In the genomic region with DNA sequence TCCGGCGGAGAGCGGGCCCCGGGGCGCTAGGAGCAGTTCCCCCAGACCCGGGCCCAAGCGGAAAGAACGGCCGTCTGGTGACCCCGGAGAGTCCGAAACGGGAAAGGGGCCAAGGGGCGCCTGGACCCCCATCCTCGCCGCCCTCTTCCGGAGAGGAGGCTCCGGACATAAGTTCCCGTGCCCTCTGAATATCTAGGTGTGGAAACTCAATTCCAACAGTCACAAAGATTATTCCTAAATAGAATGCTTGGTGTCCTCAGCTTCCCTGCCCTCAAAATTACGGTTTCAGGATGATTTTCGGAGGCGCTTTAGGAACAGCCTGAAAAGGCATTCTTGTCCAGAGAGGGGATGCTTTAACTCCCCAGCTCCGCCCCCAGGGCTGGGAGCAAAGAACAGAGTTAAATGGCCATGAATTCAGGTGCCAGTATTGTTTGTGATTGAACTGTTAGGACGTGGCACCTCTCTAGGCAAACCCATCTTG, we compare ENCODE assay signal across 7 cellular contexts. TPM values are rescaled to one million over a fixed set of nuclear protein-coding genes. Genes with fewer than 3 reads are reported as not detected.
DNase-seq lines count a peak whose midpoint lies in the region; ATAC-seq and TF ChIP-seq lines count a peak whose summit lies in the region.

No MANE protein-coding gene starts in this region.

- H3K27ac ChIP-seq in HEK293 (ENCODE audit: extremely low read depth, low read depth, low read length) (peak overlapping the region; percentile 95), stomach (peak overlapping the region; percentile 89 to 98 (median 95))

- H3K4me3 ChIP-seq in HEK293 (ENCODE audit: low read depth, low read length) (peak overlapping the region; percentile 77), iPS-15b (ENCODE audit: low read depth, low read length) (peak overlapping the region; percentile 72), stomach (peak overlapping the region; percentile 73 to 87 (median 81))

- CTCF ChIA-PET in HEK293 (lab: Yijun Ruan, JAX) = interaction anchor here (1.5 kb wide), 1 partner anchor 11 kb away, joined by 7 read pairs; no protein-coding TSS in a partner anchor

- H3K36me3 Mint-ChIP-seq in activated T-helper 1 cell treated with anti-CD3 and anti-CD28 coated beads, Interleukin-12 subunit alpha, Interleukin-12 subunit beta, Interleukin-2, Interleukin-4 antibody, amounts not matched to agents 30 ng/mL and 10 ng/mL and 1 ng/mL, durations not matched to agents 14 hours and 24 hours and 36 hours (ENCODE audit: low read depth) = no peaks in the 10 kb centered on the region

- H3K36me3 ChIP-seq in HEK293 (ENCODE audit: control insufficient read depth in 2 of 2, insufficient read depth in 1 of 2, low read length in 2 of 2) = no peaks in the 10 kb centered on the region; a peak in 1 of 3 replicates
- H3K36me3 ChIP-seq in iPS-15b (ENCODE audit: control insufficient read depth, insufficient read depth, low read length) = no peaks in the 10 kb centered on the region
- H3K36me3 ChIP-seq in stomach = no peaks in the 10 kb centered on the region

- POLR2A ChIA-PET in HEK293 (lab: Yijun Ruan, JAX) = interaction anchor here (0.6 to 2.3 kb wide), 5 partner anchors 9 to 289 kb away, joined by 3 to 9 read pairs (median 4); partner anchors contain the start of gene SCAMP1

- intact Hi-C loops in activated T-helper 1 cell treated with anti-CD3 and anti-CD28 coated beads, Interleukin-12 subunit alpha, Interleukin-12 subunit beta, Interleukin-2, Interleukin-4 antibody, amounts not matched to agents 30 ng/mL and 10 ng/mL and 1 ng/mL, durations not matched to agents 14 hours and 24 hours and 36 hours (cut with micrococcal nuclease) = loop anchor here (5.0 kb wide), 1 partner anchor 238 kb away; no protein-coding TSS in a partner anchor
- intact Hi-C loops in stomach (cut with DNase I; ENCODE audit: low total_unique reads) = no loop called here

- peak overlapping the region; percentile 37 for H3K4me3 Mint-ChIP-seq in activated T-helper 1 cell treated with anti-CD3 and anti-CD28 coated beads, Interleukin-12 subunit alpha, Interleukin-12 subunit beta, Interleukin-2, Interleukin-4 antibody, amounts not matched to agents 30 ng/mL and 10 ng/mL and 1 ng/mL, durations not matched to agents 14 hours and 24 hours and 36 hours

- H3K4me1 ChIP-seq in HEK293 (ENCODE audit: control insufficient read depth, insufficient read depth, low read length) (peaks cover 19% of the 10 kb centered on the region), iPS-15b (ENCODE audit: control insufficient read depth, insufficient read depth, low read length) (peaks cover 16% of the 10 kb centered on the region), stomach (peaks cover 11 to 49% (median 31%) of the 10 kb centered on the region in 4 donors)

- no peaks in the 10 kb centered on the region for H3K9me3 Mint-ChIP-seq in activated T-helper 1 cell treated with anti-CD3 and anti-CD28 coated beads, Interleukin-12 subunit alpha, Interleukin-12 subunit beta, Interleukin-2, Interleukin-4 antibody, amounts not matched to agents 30 ng/mL and 10 ng/mL and 1 ng/mL, durations not matched to agents 14 hours and 24 hours and 36 hours

- H3K27me3 ChIP-seq in iPS-15b (ENCODE audit: control insufficient read depth, insufficient read depth, low read length) = no peaks in the 10 kb centered on the region
- peaks cover 0 to 12% (median 0%) of the 10 kb centered on the region in 3 donors for H3K27me3 ChIP-seq in stomach

- no peak for TF ChIP-seq EP300 in stomach (IDR thresholded peaks at IDR 0.05)

- no peak for ATAC-seq in GM19023 (IDR thresholded peaks at IDR 0.05; ENCODE audit: unreplicated experiment)
- ATAC-seq in HG03280 (IDR thresholded peaks at IDR 0.05; ENCODE audit: unreplicated experiment) = no peak

- peaks cover 47% of the 10 kb centered on the region for H3K27me3 Mint-ChIP-seq in activated T-helper 1 cell treated with anti-CD3 and anti-CD28 coated beads, Interleukin-12 subunit alpha, Interleukin-12 subunit beta, Interleukin-2, Interleukin-4 antibody, amounts not matched to agents 30 ng/mL and 10 ng/mL and 1 ng/mL, durations not matched to agents 14 hours and 24 hours and 36 hours (ENCODE audit: insufficient read depth)

- TF ChIP-seq POLR2A in stomach (IDR thresholded peaks at IDR 0.05) = no peak

- H3K4me1 Mint-ChIP-seq in activated T-helper 1 cell treated with anti-CD3 and anti-CD28 coated beads, Interleukin-12 subunit alpha, Interleukin-12 subunit beta, Interleukin-2, Interleukin-4 antibody, amounts not matched to agents 30 ng/mL and 10 ng/mL and 1 ng/mL, durations not matched to agents 14 hours and 24 hours and 36 hours (ENCODE audit: low read depth) = peaks cover 16% of the 10 kb centered on the region

- H3K9me3 ChIP-seq in HEK293 (ENCODE audit: control insufficient read depth, insufficient read depth, low read depth, low read length) (no peaks in the 10 kb centered on the region), iPS-15b (ENCODE audit: control insufficient read depth, insufficient read depth, low read length) (no peaks in the 10 kb centered on the region), stomach (no peaks in the 10 kb centered on the region)

- peak overlapping the region; percentile 60 for H3K9ac ChIP-seq in iPS-15b (ENCODE audit: low read depth, low read length)

- no peak overlapping the region for H3K27ac Mint-ChIP-seq in activated T-helper 1 cell treated with anti-CD3 and anti-CD28 coated beads, Interleukin-12 subunit alpha, Interleukin-12 subunit beta, Interleukin-2, Interleukin-4 antibody, amounts not matched to agents 30 ng/mL and 10 ng/mL and 1 ng/mL, durations not matched to agents 14 hours and 24 hours and 36 hours

- DNase-seq in activated T-helper 1 cell treated with anti-CD3 and anti-CD28 coated beads, Interleukin-12 subunit alpha, Interleukin-12 subunit beta, Interleukin-2, Interleukin-4 antibody, amounts not matched to agents 30 ng/mL and 10 ng/mL and 1 ng/mL, durations not matched to agents 14 hours and 24 hours and 36 hours (ENCODE audit: low spot score) = no peak
- no peak for DNase-seq in stomach
- no peak for DNase-seq in foreskin melanocyte

- WGBS in stomach, 5 donors = 8 to 18% (median 11%) methylated on average over 10 to 23 of the region's 23 CpGs

- TF ChIP-seq CTCF in HEK293 (tag by site-specific recombination; IDR thresholded peaks at IDR 0.05) (peak; percentile 42; the same call in 1 of the 2 replicates), stomach (IDR thresholded peaks at IDR 0.05) (no peak)

TF ChIP-seq in HEK293, 187 proteins besides CTCF, POLR2A, EP300 and RAD21 (continues in another document):
- peak; percentile 55; the same call in 1 of the 2 replicates for TF ChIP-seq ZNF600 (tag by site-specific recombination; IDR thresholded peaks at IDR 0.05)
- TF ChIP-seq ZBTB17 (tag by site-specific recombination; IDR thresholded peaks at IDR 0.05) = 0 out of 2 replicates have a peak, but pooled peaks have one; percentile 14
- TF ChIP-seq ZNF335 (tag by site-specific recombination; conservative IDR thresholded peaks at IDR 0.05) = peak; percentile 91
- no peak for TF ChIP-seq ZNF830 (tag by site-specific recombination; IDR thresholded peaks at IDR 0.05; ENCODE audit: low read depth)
- TF ChIP-seq ZNF692 (tag by site-specific recombination; IDR thresholded peaks at IDR 0.05) = 0 out of 2 replicates have a peak, but pooled peaks have one; percentile 11
- TF ChIP-seq ZNF660 (tag by site-specific recombination; IDR thresholded peaks at IDR 0.05) = 0 out of 2 replicates have a peak, but pooled peaks have one; percentile 6
- TF ChIP-seq, protein P1, sequence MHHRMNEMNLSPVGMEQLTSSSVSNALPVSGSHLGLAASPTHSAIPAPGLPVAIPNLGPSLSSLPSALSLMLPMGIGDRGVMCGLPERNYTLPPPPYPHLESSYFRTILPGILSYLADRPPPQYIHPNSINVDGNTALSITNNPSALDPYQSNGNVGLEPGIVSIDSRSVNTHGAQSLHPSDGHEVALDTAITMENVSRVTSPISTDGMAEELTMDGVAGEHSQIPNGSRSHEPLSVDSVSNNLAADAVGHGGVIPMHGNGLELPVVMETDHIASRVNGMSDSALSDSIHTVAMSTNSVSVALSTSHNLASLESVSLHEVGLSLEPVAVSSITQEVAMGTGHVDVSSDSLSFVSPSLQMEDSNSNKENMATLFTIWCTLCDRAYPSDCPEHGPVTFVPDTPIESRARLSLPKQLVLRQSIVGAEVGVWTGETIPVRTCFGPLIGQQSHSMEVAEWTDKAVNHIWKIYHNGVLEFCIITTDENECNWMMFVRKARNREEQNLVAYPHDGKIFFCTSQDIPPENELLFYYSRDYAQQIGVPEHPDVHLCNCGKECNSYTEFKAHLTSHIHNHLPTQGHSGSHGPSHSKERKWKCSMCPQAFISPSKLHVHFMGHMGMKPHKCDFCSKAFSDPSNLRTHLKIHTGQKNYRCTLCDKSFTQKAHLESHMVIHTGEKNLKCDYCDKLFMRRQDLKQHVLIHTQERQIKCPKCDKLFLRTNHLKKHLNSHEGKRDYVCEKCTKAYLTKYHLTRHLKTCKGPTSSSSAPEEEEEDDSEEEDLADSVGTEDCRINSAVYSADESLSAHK (tag by site-specific recombination; IDR thresholded peaks at IDR 0.05) = no peak
- 0 out of 2 replicates have a peak, but pooled peaks have one; percentile 24 for TF ChIP-seq ZFP37 (tag by site-specific recombination; IDR thresholded peaks at IDR 0.05)
- peak; percentile 10; the same call in 1 of the 2 replicates for TF ChIP-seq KLF8 (tag by site-specific recombination; IDR thresholded peaks at IDR 0.05)
- TF ChIP-seq ZNF664 (tag by site-specific recombination; IDR thresholded peaks at IDR 0.05) = no peak
- peak; percentile 42 for TF ChIP-seq ZBTB8A (tag by site-specific recombination; IDR thresholded peaks at IDR 0.05)
- 0 out of 2 replicates have a peak, but pooled peaks have one; percentile 11 for TF ChIP-seq ZEB2 (tag by site-specific recombination; IDR thresholded peaks at IDR 0.05)
- TF ChIP-seq ZNF514 (tag by site-specific recombination; IDR thresholded peaks at IDR 0.05) = no peak
- TF ChIP-seq ZNF341 (tag by site-specific recombination; IDR thresholded peaks at IDR 0.05; ENCODE audit: low read depth) = peak; percentile 77

RNA-seq across cellular contexts. Expression of gene LHFPL2, which starts 0.7 kb away (rescaled TPM):
- 0.08 and 0.47 TPM in 2 replicates for total RNA-seq in activated T-helper 1 cell treated with anti-CD3 and anti-CD28 coated beads, Interleukin-12 subunit alpha, Interleukin-12 subunit beta, Interleukin-2, Interleukin-4 antibody, amounts not matched to agents 30 ng/mL and 10 ng/mL and 1 ng/mL, durations not matched to agents 14 hours and 24 hours and 36 hours
- total RNA-seq in stomach = 10 to 100 TPM; 20.5 to 53.6 (median 28.7) TPM
- 1 to 10 TPM; 3.7 to 9.8 (median 7.3) TPM for polyA plus RNA-seq in stomach

Comparison
In these comparisons a context has a peak if more than half of its experiments do, and no peak if none do; other contexts are left out.
1. RNA of gene LHFPL2, which starts 0.7 kb away (total RNA-seq): 20.5 to 53.6 TPM in stomach; 0.08 to 0.47 TPM in activated T-helper 1 cell treated with anti-CD3 and anti-CD28 coated beads, Interleukin-12 subunit alpha, Interleukin-12 subunit beta, Interleukin-2, Interleukin-4 antibody, amounts not matched to agents 30 ng/mL and 10 ng/mL and 1 ng/mL, durations not matched to agents 14 hours and 24 hours and 36 hours; every median in the first group is over 10 times any median in the second.
2. Peak in every context shown above with its lines, with median percentiles within 50 percentile points of each other: H3K4me3 ChIP-seq.